ENCODE assay signal across 1 cellular context in the genomic region with DNA sequence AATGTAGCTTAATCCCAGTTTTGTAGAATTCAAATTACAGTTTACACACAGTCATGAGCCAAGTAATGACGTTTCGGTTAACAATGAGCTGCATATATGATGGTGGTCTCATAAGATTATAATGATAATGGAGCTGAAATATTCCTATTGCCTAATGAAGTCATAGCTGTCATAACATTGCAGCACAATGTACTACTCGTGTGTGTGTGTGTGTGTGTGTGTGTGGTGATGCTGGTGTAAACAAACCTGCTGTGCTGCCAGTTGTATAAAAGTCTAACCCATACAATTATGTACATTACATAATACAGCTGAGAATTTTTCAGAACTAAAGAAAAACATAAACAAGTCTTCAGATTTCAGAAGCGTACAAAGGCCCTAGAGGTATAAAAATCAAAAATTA.
A peak's percentile ranks its signal among the peaks of the same experiment; 100 is the strongest.
TF ChIP-seq lines count a peak whose summit lies in the region.

No MANE protein-coding gene starts in this region.

TF ChIP-seq in HEK293, 187 proteins besides CTCF, POLR2A, EP300 and RAD21 (continued from another document and continues in another):
- TF ChIP-seq, protein P1, sequence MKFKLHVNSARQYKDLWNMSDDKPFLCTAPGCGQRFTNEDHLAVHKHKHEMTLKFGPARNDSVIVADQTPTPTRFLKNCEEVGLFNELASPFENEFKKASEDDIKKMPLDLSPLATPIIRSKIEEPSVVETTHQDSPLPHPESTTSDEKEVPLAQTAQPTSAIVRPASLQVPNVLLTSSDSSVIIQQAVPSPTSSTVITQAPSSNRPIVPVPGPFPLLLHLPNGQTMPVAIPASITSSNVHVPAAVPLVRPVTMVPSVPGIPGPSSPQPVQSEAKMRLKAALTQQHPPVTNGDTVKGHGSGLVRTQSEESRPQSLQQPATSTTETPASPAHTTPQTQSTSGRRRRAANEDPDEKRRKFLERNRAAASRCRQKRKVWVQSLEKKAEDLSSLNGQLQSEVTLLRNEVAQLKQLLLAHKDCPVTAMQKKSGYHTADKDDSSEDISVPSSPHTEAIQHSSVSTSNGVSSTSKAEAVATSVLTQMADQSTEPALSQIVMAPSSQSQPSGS (tag by site-specific recombination; IDR thresholded peaks at IDR 0.05; ENCODE audit: low read depth): peak; percentile 79
- TF ChIP-seq ZNF19 (tag by site-specific recombination; IDR thresholded peaks at IDR 0.05; ENCODE audit: low read depth) (no peak), ZNF132 (tag by site-specific recombination; IDR thresholded peaks at IDR 0.05; ENCODE audit: borderline replicate concordance) (no peak), KLF8 (tag by site-specific recombination; IDR thresholded peaks at IDR 0.05) (0 out of 2 replicates have a peak, but pooled peaks have one; percentile 19), ZNF610 (tag by site-specific recombination; IDR thresholded peaks at IDR 0.05; ENCODE audit: borderline replicate concordance) (no peak), ZBTB20 (tag by site-specific recombination; IDR thresholded peaks at IDR 0.05) (0 out of 2 replicates have a peak, but pooled peaks have one; percentile 20), ZBTB21 (tag by site-specific recombination; IDR thresholded peaks at IDR 0.05) (peak; percentile 84), ZBTB48 (tag by site-specific recombination; IDR thresholded peaks at IDR 0.05) (no peak), ZNF23 (tag by site-specific recombination; IDR thresholded peaks at IDR 0.05; ENCODE audit: borderline replicate concordance) (no peak), ZNF473 (tag by site-specific recombination; IDR thresholded peaks at IDR 0.05) (peak; percentile 51; the same call in 1 of the 2 replicates), REPIN1 (tag by site-specific recombination; IDR thresholded peaks at IDR 0.05; ENCODE audit: low read depth) (no peak), GLIS2 (tag by site-specific recombination; IDR thresholded peaks at IDR 0.05) (no peak), BCL11B (tag by site-specific recombination; IDR thresholded peaks at IDR 0.05; ENCODE audit: low read depth) (no peak), ZNF174 (tag by site-specific recombination; IDR thresholded peaks at IDR 0.05) (no peak), ZNF426 (tag by site-specific recombination; IDR thresholded peaks at IDR 0.05) (no peak), ZNF266 (tag by site-specific recombination; IDR thresholded peaks at IDR 0.05; ENCODE audit: low read depth) (no peak), ZNF621 (tag by site-specific recombination; IDR thresholded peaks at IDR 0.05) (0 out of 2 replicates have a peak, but pooled peaks have one; percentile 39), OVOL3 (tag by site-specific recombination; IDR thresholded peaks at IDR 0.05) (no peak), ZNF600 (tag by site-specific recombination; IDR thresholded peaks at IDR 0.05) (peak; percentile 68), ZSCAN23 (tag by site-specific recombination; IDR thresholded peaks at IDR 0.05) (no peak), ZNF175 (tag by site-specific recombination; IDR thresholded peaks at IDR 0.05) (no peak), YY2 (tag by site-specific recombination; IDR thresholded peaks at IDR 0.05) (0 out of 2 replicates have a peak, but pooled peaks have one; percentile 44), ZFP69B (tag by site-specific recombination; IDR thresholded peaks at IDR 0.05) (peak; percentile 64), ZNF843 (tag by site-specific recombination; IDR thresholded peaks at IDR 0.05) (no peak), ZNF248 (tag by site-specific recombination; IDR thresholded peaks at IDR 0.05) (no peak), ZNF354C (tag by site-specific recombination; IDR thresholded peaks at IDR 0.05; ENCODE audit: borderline replicate concordance, low read depth) (no peak), ZBTB8A (tag by site-specific recombination; IDR thresholded peaks at IDR 0.05) (no peak), ZFP41 (tag by site-specific recombination; IDR thresholded peaks at IDR 0.05; ENCODE audit: borderline replicate concordance) (no peak), ZNF335 (tag by site-specific recombination; conservative IDR thresholded peaks at IDR 0.05) (0 out of 2 replicates have a peak, but pooled peaks have one; percentile 9), ZNF16 (tag by site-specific recombination; IDR thresholded peaks at IDR 0.05; ENCODE audit: low read depth) (no peak), HOXC10 (CRISPR knock-in tag; IDR thresholded peaks at IDR 0.05) (no peak), ZNF776 (tag by site-specific recombination; IDR thresholded peaks at IDR 0.05; ENCODE audit: borderline replicate concordance) (no peak), ZSCAN30 (tag by site-specific recombination; IDR thresholded peaks at IDR 0.05) (no peak), GFI1B (tag by site-specific recombination; IDR thresholded peaks at IDR 0.05) (no peak), HOXD13 (CRISPR knock-in tag; IDR thresholded peaks at IDR 0.05; ENCODE audit: borderline replicate concordance) (0 out of 2 replicates have a peak, but pooled peaks have one; percentile 56), ZEB2 (tag by site-specific recombination; IDR thresholded peaks at IDR 0.05) (peak; percentile 72), PRDM1 (tag by site-specific recombination; IDR thresholded peaks at IDR 0.05) (no peak), KLF10 (tag by site-specific recombination; IDR thresholded peaks at IDR 0.05) (no peak)
- TF ChIP-seq, protein P2, sequence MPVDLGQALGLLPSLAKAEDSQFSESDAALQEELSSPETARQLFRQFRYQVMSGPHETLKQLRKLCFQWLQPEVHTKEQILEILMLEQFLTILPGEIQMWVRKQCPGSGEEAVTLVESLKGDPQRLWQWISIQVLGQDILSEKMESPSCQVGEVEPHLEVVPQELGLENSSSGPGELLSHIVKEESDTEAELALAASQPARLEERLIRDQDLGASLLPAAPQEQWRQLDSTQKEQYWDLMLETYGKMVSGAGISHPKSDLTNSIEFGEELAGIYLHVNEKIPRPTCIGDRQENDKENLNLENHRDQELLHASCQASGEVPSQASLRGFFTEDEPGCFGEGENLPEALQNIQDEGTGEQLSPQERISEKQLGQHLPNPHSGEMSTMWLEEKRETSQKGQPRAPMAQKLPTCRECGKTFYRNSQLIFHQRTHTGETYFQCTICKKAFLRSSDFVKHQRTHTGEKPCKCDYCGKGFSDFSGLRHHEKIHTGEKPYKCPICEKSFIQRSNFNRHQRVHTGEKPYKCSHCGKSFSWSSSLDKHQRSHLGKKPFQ (tag by site-specific recombination; IDR thresholded peaks at IDR 0.05): no peak
- TF ChIP-seq, protein P3, sequence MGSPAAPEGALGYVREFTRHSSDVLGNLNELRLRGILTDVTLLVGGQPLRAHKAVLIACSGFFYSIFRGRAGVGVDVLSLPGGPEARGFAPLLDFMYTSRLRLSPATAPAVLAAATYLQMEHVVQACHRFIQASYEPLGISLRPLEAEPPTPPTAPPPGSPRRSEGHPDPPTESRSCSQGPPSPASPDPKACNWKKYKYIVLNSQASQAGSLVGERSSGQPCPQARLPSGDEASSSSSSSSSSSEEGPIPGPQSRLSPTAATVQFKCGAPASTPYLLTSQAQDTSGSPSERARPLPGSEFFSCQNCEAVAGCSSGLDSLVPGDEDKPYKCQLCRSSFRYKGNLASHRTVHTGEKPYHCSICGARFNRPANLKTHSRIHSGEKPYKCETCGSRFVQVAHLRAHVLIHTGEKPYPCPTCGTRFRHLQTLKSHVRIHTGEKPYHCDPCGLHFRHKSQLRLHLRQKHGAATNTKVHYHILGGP (tag by site-specific recombination; IDR thresholded peaks at IDR 0.05): peak; percentile 36; the same call in 1 of the 2 replicates
- TF ChIP-seq, protein P4, sequence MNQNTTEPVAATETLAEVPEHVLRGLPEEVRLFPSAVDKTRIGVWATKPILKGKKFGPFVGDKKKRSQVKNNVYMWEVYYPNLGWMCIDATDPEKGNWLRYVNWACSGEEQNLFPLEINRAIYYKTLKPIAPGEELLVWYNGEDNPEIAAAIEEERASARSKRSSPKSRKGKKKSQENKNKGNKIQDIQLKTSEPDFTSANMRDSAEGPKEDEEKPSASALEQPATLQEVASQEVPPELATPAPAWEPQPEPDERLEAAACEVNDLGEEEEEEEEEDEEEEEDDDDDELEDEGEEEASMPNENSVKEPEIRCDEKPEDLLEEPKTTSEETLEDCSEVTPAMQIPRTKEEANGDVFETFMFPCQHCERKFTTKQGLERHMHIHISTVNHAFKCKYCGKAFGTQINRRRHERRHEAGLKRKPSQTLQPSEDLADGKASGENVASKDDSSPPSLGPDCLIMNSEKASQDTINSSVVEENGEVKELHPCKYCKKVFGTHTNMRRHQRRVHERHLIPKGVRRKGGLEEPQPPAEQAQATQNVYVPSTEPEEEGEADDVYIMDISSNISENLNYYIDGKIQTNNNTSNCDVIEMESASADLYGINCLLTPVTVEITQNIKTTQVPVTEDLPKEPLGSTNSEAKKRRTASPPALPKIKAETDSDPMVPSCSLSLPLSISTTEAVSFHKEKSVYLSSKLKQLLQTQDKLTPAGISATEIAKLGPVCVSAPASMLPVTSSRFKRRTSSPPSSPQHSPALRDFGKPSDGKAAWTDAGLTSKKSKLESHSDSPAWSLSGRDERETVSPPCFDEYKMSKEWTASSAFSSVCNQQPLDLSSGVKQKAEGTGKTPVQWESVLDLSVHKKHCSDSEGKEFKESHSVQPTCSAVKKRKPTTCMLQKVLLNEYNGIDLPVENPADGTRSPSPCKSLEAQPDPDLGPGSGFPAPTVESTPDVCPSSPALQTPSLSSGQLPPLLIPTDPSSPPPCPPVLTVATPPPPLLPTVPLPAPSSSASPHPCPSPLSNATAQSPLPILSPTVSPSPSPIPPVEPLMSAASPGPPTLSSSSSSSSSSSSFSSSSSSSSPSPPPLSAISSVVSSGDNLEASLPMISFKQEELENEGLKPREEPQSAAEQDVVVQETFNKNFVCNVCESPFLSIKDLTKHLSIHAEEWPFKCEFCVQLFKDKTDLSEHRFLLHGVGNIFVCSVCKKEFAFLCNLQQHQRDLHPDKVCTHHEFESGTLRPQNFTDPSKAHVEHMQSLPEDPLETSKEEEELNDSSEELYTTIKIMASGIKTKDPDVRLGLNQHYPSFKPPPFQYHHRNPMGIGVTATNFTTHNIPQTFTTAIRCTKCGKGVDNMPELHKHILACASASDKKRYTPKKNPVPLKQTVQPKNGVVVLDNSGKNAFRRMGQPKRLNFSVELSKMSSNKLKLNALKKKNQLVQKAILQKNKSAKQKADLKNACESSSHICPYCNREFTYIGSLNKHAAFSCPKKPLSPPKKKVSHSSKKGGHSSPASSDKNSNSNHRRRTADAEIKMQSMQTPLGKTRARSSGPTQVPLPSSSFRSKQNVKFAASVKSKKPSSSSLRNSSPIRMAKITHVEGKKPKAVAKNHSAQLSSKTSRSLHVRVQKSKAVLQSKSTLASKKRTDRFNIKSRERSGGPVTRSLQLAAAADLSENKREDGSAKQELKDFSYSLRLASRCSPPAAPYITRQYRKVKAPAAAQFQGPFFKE (tag by site-specific recombination; IDR thresholded peaks at IDR 0.05; ENCODE audit: borderline replicate concordance): no peak
- TF ChIP-seq, protein P5, sequence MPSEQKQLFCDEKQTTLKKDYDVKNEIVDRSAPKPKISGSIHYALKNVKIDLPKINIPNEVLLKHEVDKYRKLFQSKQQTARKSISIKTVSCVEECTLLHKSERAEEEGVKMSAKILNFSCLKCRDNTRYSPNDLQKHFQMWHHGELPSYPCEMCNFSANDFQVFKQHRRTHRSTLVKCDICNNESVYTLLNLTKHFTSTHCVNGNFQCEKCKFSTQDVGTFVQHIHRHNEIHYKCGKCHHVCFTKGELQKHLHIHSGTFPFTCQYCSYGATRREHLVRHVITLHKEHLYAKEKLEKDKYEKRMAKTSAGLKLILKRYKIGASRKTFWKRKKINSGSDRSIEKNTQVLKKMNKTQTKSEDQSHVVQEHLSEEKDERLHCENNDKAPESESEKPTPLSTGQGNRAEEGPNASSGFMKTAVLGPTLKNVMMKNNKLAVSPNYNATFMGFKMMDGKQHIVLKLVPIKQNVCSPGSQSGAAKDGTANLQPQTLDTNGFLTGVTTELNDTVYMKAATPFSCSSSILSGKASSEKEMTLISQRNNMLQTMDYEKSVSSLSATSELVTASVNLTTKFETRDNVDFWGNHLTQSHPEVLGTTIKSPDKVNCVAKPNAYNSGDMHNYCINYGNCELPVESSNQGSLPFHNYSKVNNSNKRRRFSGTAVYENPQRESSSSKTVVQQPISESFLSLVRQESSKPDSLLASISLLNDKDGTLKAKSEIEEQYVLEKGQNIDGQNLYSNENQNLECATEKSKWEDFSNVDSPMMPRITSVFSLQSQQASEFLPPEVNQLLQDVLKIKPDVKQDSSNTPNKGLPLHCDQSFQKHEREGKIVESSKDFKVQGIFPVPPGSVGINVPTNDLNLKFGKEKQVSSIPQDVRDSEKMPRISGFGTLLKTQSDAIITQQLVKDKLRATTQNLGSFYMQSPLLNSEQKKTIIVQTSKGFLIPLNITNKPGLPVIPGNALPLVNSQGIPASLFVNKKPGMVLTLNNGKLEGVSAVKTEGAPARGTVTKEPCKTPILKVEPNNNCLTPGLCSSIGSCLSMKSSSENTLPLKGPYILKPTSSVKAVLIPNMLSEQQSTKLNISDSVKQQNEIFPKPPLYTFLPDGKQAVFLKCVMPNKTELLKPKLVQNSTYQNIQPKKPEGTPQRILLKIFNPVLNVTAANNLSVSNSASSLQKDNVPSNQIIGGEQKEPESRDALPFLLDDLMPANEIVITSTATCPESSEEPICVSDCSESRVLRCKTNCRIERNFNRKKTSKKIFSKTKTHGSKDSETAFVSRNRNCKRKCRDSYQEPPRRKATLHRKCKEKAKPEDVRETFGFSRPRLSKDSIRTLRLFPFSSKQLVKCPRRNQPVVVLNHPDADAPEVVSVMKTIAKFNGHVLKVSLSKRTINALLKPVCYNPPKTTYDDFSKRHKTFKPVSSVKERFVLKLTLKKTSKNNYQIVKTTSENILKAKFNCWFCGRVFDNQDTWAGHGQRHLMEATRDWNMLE (tag by site-specific recombination; conservative IDR thresholded peaks at IDR 0.05; ENCODE audit: low read depth): no peak
- TF ChIP-seq, protein P6, sequence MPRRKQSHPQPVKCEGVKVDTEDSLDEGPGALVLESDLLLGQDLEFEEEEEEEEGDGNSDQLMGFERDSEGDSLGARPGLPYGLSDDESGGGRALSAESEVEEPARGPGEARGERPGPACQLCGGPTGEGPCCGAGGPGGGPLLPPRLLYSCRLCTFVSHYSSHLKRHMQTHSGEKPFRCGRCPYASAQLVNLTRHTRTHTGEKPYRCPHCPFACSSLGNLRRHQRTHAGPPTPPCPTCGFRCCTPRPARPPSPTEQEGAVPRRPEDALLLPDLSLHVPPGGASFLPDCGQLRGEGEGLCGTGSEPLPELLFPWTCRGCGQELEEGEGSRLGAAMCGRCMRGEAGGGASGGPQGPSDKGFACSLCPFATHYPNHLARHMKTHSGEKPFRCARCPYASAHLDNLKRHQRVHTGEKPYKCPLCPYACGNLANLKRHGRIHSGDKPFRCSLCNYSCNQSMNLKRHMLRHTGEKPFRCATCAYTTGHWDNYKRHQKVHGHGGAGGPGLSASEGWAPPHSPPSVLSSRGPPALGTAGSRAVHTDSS (tag by site-specific recombination; IDR thresholded peaks at IDR 0.05): no peak
- TF ChIP-seq, protein P7, sequence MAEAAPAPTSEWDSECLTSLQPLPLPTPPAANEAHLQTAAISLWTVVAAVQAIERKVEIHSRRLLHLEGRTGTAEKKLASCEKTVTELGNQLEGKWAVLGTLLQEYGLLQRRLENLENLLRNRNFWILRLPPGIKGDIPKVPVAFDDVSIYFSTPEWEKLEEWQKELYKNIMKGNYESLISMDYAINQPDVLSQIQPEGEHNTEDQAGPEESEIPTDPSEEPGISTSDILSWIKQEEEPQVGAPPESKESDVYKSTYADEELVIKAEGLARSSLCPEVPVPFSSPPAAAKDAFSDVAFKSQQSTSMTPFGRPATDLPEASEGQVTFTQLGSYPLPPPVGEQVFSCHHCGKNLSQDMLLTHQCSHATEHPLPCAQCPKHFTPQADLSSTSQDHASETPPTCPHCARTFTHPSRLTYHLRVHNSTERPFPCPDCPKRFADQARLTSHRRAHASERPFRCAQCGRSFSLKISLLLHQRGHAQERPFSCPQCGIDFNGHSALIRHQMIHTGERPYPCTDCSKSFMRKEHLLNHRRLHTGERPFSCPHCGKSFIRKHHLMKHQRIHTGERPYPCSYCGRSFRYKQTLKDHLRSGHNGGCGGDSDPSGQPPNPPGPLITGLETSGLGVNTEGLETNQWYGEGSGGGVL (tag by site-specific recombination; IDR thresholded peaks at IDR 0.05): peak; percentile 76
